12 cellular contexts compared by ENCODE assay signal in the genomic region with DNA sequence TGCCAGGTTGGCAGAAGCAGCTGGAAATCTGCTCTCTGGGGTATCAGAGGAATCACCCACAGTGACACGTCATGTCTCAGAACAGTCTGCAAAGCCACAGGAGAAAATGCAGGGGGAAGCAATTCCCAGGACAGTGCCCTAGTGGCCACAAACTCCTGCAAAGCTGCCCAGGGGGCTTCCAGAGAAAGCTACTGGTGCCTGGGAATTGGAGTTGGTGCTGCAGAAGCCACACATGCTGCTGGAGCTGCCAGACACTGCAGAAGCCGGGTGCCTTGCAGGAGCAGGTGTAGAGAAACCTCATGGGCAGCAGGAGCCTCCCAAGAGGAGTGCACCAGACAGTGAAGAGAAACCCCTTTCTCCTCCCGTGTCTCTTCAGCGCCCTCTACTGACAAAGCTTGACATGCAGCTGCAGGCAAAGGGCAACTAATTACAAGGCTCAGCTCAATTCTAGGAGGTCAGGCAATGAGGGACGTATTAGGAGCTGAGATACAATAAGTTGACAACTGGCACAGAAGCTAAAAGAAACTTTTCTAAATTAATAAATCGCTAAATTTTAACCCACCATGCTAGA. TPM values are rescaled to one million over a fixed set of nuclear protein-coding genes. Genes with fewer than 3 reads are reported as not detected.
A peak's percentile ranks its signal among the peaks of the same experiment; 100 is the strongest.
DNase-seq lines count a peak whose midpoint lies in the region; ATAC-seq and TF ChIP-seq lines count a peak whose summit lies in the region.
"Had no signal": no experiment of that assay in that cellular context is flagged by ENCODE, and none has a peak within 500 bp of the region (broad histone marks: within the 10 kb centered on the region; RNA-seq: fewer than 3 reads in every experiment).

No MANE protein-coding gene starts in this region.

- H3K27ac ChIP-seq in WERI-Rb-1: no peak overlapping the region
- no peak overlapping the region for H3K27ac ChIP-seq in mesendoderm (ENCODE audit: low read depth, low read length)
- H3K27ac ChIP-seq in tibial nerve: no peak overlapping the region
- H3K27ac ChIP-seq: stomach had no signal

- H3K9me3 ChIP-seq in WERI-Rb-1 (ENCODE audit: severe bottlenecking) (no peaks in the 10 kb centered on the region), tibial nerve (peaks cover 0 to 8% (median 0%) of the 10 kb centered on the region in 4 donors)

- H2BK120ac ChIP-seq in mesendoderm (ENCODE audit: low read depth, low read length): no peak overlapping the region

- peak; percentile 58 for DNase-seq in NCI-H748 (lab: John Stamatoyannopoulos, UW; ENCODE audit: unreplicated experiment)
- no peak for DNase-seq in NCI-H748 treated with DMSO at 0.1 percent for 48 hours (lab: John Stamatoyannopoulos, UW)
- DNase-seq in HuH-7.5 (ENCODE audit: low spot score): peak; percentile 26
- peak; percentile 46 for DNase-seq in WERI-Rb-1
- peak; percentile 69 for DNase-seq in mesendoderm
- no peak for DNase-seq in NCI-H1105 (lab: John Stamatoyannopoulos, UW)
- DNase-seq in tibial nerve (ENCODE audit: low spot score in 2 of 2): no peak
- DNase-seq: hippocampal formation, posterior cingulate gyrus, stomach had no signal

- no peak overlapping the region for H3K56ac ChIP-seq in mesendoderm (ENCODE audit: low read length)

- H4K5ac ChIP-seq in mesendoderm (ENCODE audit: low read length): no peak overlapping the region

- no peaks in the 10 kb centered on the region for H3K79me1 ChIP-seq in mesendoderm (ENCODE audit: low read length)

- H3K27me3 ChIP-seq in WERI-Rb-1 (ENCODE audit: insufficient read depth, low read depth, severe bottlenecking) (no peaks in the 10 kb centered on the region), mesendoderm (ENCODE audit: insufficient read depth, low read length, poor library complexity) (no peaks in the 10 kb centered on the region), tibial nerve (peaks cover 0 to 20% of the 10 kb centered on the region in 2 donors)

- H3K4me1 ChIP-seq in mesendoderm (ENCODE audit: control insufficient read depth, low read depth, low read length) (peaks cover 2% of the 10 kb centered on the region), tibial nerve (peaks cover 0 to 21% (median 9%) of the 10 kb centered on the region in 4 donors)

- no peak overlapping the region for H2BK5ac ChIP-seq in mesendoderm (ENCODE audit: low read length)

- H2BK15ac ChIP-seq in mesendoderm (replicated peaks; ENCODE audit: low read depth): no peak overlapping the region

- no peak overlapping the region for H2AK5ac ChIP-seq in mesendoderm (ENCODE audit: low read length)

- H3K9ac ChIP-seq in mesendoderm (ENCODE audit: low read length): no peak overlapping the region

- peak; percentile 53 for TF ChIP-seq CTCF in WERI-Rb-1 (IDR thresholded peaks at IDR 0.05; ENCODE audit: low read depth, low read length)
- no peak for TF ChIP-seq CTCF in tibial nerve (IDR thresholded peaks at IDR 0.05)

- no peak for TF ChIP-seq POLR2A in tibial nerve (IDR thresholded peaks at IDR 0.05)

- H3K4me2 ChIP-seq in mesendoderm (ENCODE audit: low read length): no peak overlapping the region

- H3K4me3 ChIP-seq in WERI-Rb-1 (ENCODE audit: low read depth, low read length): no peak overlapping the region
- no peak overlapping the region for H3K4me3 ChIP-seq in mesendoderm (ENCODE audit: low read length)
- no peak overlapping the region for H3K4me3 ChIP-seq in tibial nerve
- H3K4me3 ChIP-seq: stomach had no signal

- no peak overlapping the region for H3K23ac ChIP-seq in mesendoderm (ENCODE audit: low read length)

- H3K18ac ChIP-seq in mesendoderm (ENCODE audit: low read length): no peak overlapping the region

- no peak for TF ChIP-seq EP300 in tibial nerve (IDR thresholded peaks at IDR 0.05)

- no peak for ATAC-seq in GM21619 (IDR thresholded peaks at IDR 0.05; ENCODE audit: unreplicated experiment)
- ATAC-seq: activated T-cell treated with anti-CD3 and anti-CD28 coated beads, Interleukin-2, amount 50 U/mL, for 72 hours had no signal

- H3K4ac ChIP-seq in mesendoderm (ENCODE audit: low read depth, low read length): no peak overlapping the region

- no peak overlapping the region for H4K8ac ChIP-seq in mesendoderm (ENCODE audit: low read depth, low read length)

- H3K79me2 ChIP-seq in mesendoderm (ENCODE audit: control insufficient read depth, insufficient read depth, low read length): no peaks in the 10 kb centered on the region

- H3K36me3 ChIP-seq in WERI-Rb-1 (no peaks in the 10 kb centered on the region), mesendoderm (ENCODE audit: control insufficient read depth, insufficient read depth, low read length) (no peaks in the 10 kb centered on the region), tibial nerve (no peaks in the 10 kb centered on the region)
- H3K36me3 ChIP-seq: stomach had no signal

- no CpG with 5 or more reads among the region's 6 CpGs for WGBS in mesendoderm (ENCODE audit: extremely low coverage, insufficient coverage, low lambda C conversion rate)
- WGBS in tibial nerve, 2 donors: 60 to 62% methylated on average over 6 of the region's 6 CpGs

RNA-seq across cellular contexts. Expression of a gene that starts 30.2 kb away (rescaled TPM):
- polyA plus RNA-seq in mesendoderm (2013, experiment 1 of 2): 42.7 TPM
- 43.4 TPM for polyA plus RNA-seq in mesendoderm (2013, experiment 2 of 2)
- total RNA-seq in tibial nerve: 10 to 100 TPM; 40.8 to 66.3 (median 60.1) TPM

Comparison
In these comparisons a context has a peak if more than half of its experiments do, and no peak if none do; other contexts are left out.
1. DNase-seq: peak in NCI-H748 (single experiment), HuH-7.5 (single experiment), WERI-Rb-1 (single experiment) and mesendoderm (single experiment); none in NCI-H748 treated with DMSO at 0.1 percent for 48 hours (single experiment), NCI-H1105 (single experiment) and tibial nerve (0 of 2).